In the genomic region with DNA sequence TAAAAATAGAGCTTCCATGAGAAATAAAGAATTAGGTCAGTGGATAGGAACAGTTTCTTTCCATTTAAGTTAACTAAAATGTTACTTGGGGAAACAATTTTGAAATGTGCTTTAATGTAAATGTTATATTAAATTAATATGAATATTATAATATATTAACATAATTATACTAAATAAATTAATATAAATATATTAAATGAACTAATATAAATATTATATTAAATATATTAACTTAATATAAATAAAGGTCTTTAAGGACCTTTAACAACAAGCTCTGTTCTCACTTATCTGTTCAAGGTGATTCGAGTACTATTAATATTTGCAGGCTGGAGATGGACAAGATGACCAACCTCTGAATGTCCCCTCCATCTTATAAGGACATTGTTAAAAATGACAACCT, we compare ENCODE assay signal across 21 cellular contexts.
"Had no signal": no experiment of that assay in that cellular context is flagged by ENCODE, and none has a peak within 500 bp of the region (broad histone marks: within the 10 kb centered on the region; RNA-seq: fewer than 3 reads in every experiment).

No MANE protein-coding gene starts in this region.

- H3K27me3 ChIP-seq: dorsolateral prefrontal cortex had no signal

- H3K36me3 ChIP-seq: lower lobe of right lung had no signal

- ATAC-seq: activated naive CD8-positive, alpha-beta T cell treated with anti-CD3 and anti-CD28 coated beads, Interleukin-2, amount 50 U/mL, for 24 hours; lower lobe of right lung; natural killer cell treated with Interleukin-12 subunit alpha and Interleukin-12 subunit beta and Interleukin-15 and Interleukin-18, amount 100 ng/mL, for 72 hours had no signal

- H3K27ac ChIP-seq: dorsolateral prefrontal cortex had no signal

- H3K4me3 ChIP-seq: dorsolateral prefrontal cortex, lower lobe of right lung had no signal

- DNase-seq: activated CD4-positive, alpha-beta T cell treated with anti-CD3 and anti-CD28 coated beads, Interleukin-2, amount 50 U/mL, for 1 hour; activated CD4-positive, CD25-positive, alpha-beta regulatory T cell treated with anti-CD3 and anti-CD28 coated beads, Interleukin-2, amount 50 U/mL, for 72 hours; activated CD8-positive, alpha-beta memory T cell treated with anti-CD3 and anti-CD28 coated beads, Interleukin-2, amount 50 U/mL, for 48 hours; activated effector memory CD4-positive, alpha-beta T cell treated with Interleukin-2 at 50 U/mL for 16 hours; activated naive CD4-positive, alpha-beta T cell treated with anti-CD3 and anti-CD28 coated beads, Interleukin-2, amount 10 ng/mL, durations not matched to agents 7 days and 5 days; activated naive CD8-positive, alpha-beta T cell treated with anti-CD3 and anti-CD28 coated beads, Interleukin-2, amount 50 U/mL, for 24 hours; activated T-cell treated with anti-CD3 and anti-CD28 coated beads, Interleukin-2, amount 50 U/mL, for 48 hours; anterior cingulate cortex; caudate nucleus; dorsolateral prefrontal cortex; endodermal cell; erythroblast; foreskin melanocyte; head of caudate nucleus; immature natural killer cell; lower lobe of right lung; posterior cingulate gyrus; stimulated activated CD4-positive, alpha-beta T cell treated with anti-CD3 and anti-CD28 coated beads, Interleukin-2, amount 100 ng/mL, for 48 hours; stimulated activated naive CD8-positive, alpha-beta T cell treated with anti-CD3 and anti-CD28 coated beads, Interleukin-15, amount 100 ng/mL, for 72 hours; trophoblast cell had no signal
